In the genomic region with DNA sequence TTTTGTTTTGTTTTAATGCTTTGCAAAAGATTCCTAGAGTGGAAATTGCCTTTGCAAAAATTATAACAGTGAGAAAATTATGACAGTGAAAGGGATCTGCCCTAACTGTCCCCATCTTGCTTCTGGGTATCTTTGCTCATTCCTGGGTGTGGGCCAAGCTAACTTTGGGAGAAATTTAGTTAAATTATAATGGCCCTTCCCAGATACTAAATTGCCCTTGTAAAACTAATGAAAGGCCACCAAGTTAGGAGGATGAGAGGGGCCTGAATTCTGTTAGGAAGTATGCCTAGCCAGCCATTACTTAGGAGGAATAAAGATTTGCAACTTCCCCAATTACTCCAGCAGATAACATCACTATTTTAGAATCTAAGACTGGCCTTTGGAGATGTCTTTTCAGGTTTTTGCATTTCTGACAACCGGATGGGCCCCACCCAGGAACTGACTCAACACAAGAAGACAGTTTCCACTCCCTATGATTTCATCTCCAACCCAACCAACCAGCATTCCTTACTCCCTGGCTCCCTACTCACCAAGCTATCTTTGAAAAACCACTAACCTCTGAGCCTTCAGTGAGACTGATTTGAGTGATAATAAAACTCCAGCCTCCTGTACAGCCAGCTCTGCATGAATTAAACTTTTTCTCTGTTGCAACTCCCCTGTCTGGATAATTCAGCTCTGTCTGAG, we compare ENCODE assay signal across 10 cellular contexts. TPM values are rescaled to one million over a fixed set of nuclear protein-coding genes. Genes with fewer than 3 reads are reported as not detected.
DNase-seq lines count a peak whose midpoint lies in the region; ATAC-seq and TF ChIP-seq lines count a peak whose summit lies in the region.
"Had no signal": no experiment of that assay in that cellular context is flagged by ENCODE, and none has a peak within 500 bp of the region (broad histone marks: within the 10 kb centered on the region; RNA-seq: fewer than 3 reads in every experiment).

No MANE protein-coding gene starts in this region.

- intact Hi-C loops in left colon (cut with DNase I, micrococcal nuclease): no loop called here

- peak; percentile 54 for ATAC-seq in T-helper 17 cell
- no peak for ATAC-seq in left colon
- ATAC-seq in GM19455 (IDR thresholded peaks at IDR 0.05; ENCODE audit: unreplicated experiment): no peak
- no peak for ATAC-seq in HG02588 (IDR thresholded peaks at IDR 0.05; ENCODE audit: unreplicated experiment)

- peak overlapping the region; percentile 88 for H3K27ac Mint-ChIP-seq in T-helper 17 cell

- no peaks in the 10 kb centered on the region for H3K9me3 ChIP-seq in T-helper 17 cell (ENCODE audit: control insufficient read depth, low read length, poor library complexity, severe bottlenecking)
- H3K9me3 ChIP-seq: upper lobe of left lung had no signal

- DNase-seq in HT1080 (ENCODE audit: low read depth) (peak; percentile 92), T-helper 17 cell (peak in 1 of 3 donors; percentile 31), cardiac fibroblast (ENCODE audit: low read depth in 2 of 2) (peak; percentile 39 to 82), left colon (no peak), DMS 273 (lab: John Stamatoyannopoulos, UW; ENCODE audit: unreplicated experiment) (no peak)
- peak in 2 of 3 experiments; percentile 22 to 38 for DNase-seq in stimulated activated CD4-positive, alpha-beta T cell treated with anti-CD3 and anti-CD28 coated beads, TNF-alpha, amount 100 ng/mL, for 24 hours (ENCODE audit: low read depth in 3 of 3)
- DNase-seq: upper lobe of left lung had no signal

- peaks cover 43% of the 10 kb centered on the region for H3K4me1 Mint-ChIP-seq in T-helper 17 cell

- H3K4me3 Mint-ChIP-seq in T-helper 17 cell: peak overlapping the region; percentile 46

- H3K4me3 ChIP-seq in cardiac fibroblast (replicated peaks in 1 of 2; ENCODE audit: low read depth in 2 of 2, low read length in 2 of 2): no peak overlapping the region
- H3K4me3 ChIP-seq: upper lobe of left lung had no signal

- H3K27me3 Mint-ChIP-seq in T-helper 17 cell: no peaks in the 10 kb centered on the region

- TF ChIP-seq CTCF in cardiac fibroblast (IDR thresholded peaks at IDR 0.05; ENCODE audit: low read depth, low read length): no peak

- H3K36me3 Mint-ChIP-seq in T-helper 17 cell (ENCODE audit: low read depth): no peaks in the 10 kb centered on the region

RNA-seq across cellular contexts. Expression of gene IL12B, which starts 7.1 kb away (rescaled TPM):
- total RNA-seq in HT1080 (2014; rRNA removed; shearing (Covaris generic)): not detected in 2 replicates
- not detected in 2 replicates for polyA plus RNA-seq in HT1080 (2015; cell fraction: cytosol; rRNA removed)
- 0.07 TPM in 1 of 2 replicates, not detected in the other for polyA plus RNA-seq in HT1080 (2015; cell fraction: nucleus; rRNA removed)
- not detected for total RNA-seq in T-helper 17 cell
- total RNA-seq in left colon: not detected
- total RNA-seq: activated CD8-positive, alpha-beta memory T cell treated with anti-CD3 and anti-CD28 coated beads for 36 hours; upper lobe of left lung had no signal

Comparison
In these comparisons a context has a peak if more than half of its experiments do, and no peak if none do; other contexts are left out.
1. DNase-seq: peak in HT1080 (single experiment), cardiac fibroblast (2 of 2) and stimulated activated CD4-positive, alpha-beta T cell treated with anti-CD3 and anti-CD28 coated beads, TNF-alpha, amount 100 ng/mL, for 24 hours (2 of 3); none in left colon (0 of 2) and DMS 273 (single experiment).